ENCODE assay signal across 8 cellular contexts in genomic region chr11:65261591-65262380, GRCh38. TPM values are rescaled to one million over a fixed set of nuclear protein-coding genes. Genes with fewer than 3 reads are reported as not detected.
A peak's percentile ranks its signal among the peaks of the same experiment; 100 is the strongest.
DNase-seq lines count a peak whose midpoint lies in the region; ATAC-seq, FAIRE-seq and TF ChIP-seq lines count a peak whose summit lies in the region.

Gene POLA2, plus strand, starts transcription at chr11:65261962. Its CDS starts 331 bp downstream, at chr11:65262293.

- peak; percentile 92 to 97 for DNase-seq in NCI-H187 (lab: John Stamatoyannopoulos, UW)
- DNase-seq in T-helper 17 cell: peak; percentile 94 to 96 (median 95)
- DNase-seq in amygdala (lab: John Stamatoyannopoulos, UW): peak; percentile 28 to 95 (median 84)
- peak; percentile 98 for DNase-seq in left ventricle myocardium superior
- peak; percentile 95 to 98 for DNase-seq in psoas muscle
- DNase-seq in urothelium cell line (ENCODE audit: low spot score): peak; percentile 99

- no peak for TF ChIP-seq CTCF in psoas muscle (IDR thresholded peaks at IDR 0.05)

- H3K36me3 Mint-ChIP-seq in T-helper 17 cell (ENCODE audit: low read depth): peaks cover 3% of the 10 kb centered on the region

- H3K27ac Mint-ChIP-seq in T-helper 17 cell: peak within 1 kb of the TSS; percentile 94

- H3K4me1 Mint-ChIP-seq in T-helper 17 cell: peaks cover 32% of the 10 kb centered on the region

- H3K27me3 ChIP-seq in psoas muscle (ENCODE audit: insufficient read depth in 3 of 3, low read length in 2 of 3): no peaks in the 10 kb centered on the region

- intact Hi-C loops in left ventricle myocardium superior (cut with micrococcal nuclease): no loop called here
- intact Hi-C loops in psoas muscle (cut with DNase I): no loop called here

- ATAC-seq in GM18498 (IDR thresholded peaks at IDR 0.05; ENCODE audit: unreplicated experiment) (peak; percentile 84), HG02938 (IDR thresholded peaks at IDR 0.05; ENCODE audit: unreplicated experiment) (peak; percentile 84), T-helper 17 cell (peak; percentile 88), left ventricle myocardium superior (peak; percentile 97), psoas muscle (peak; percentile 94 to 98 (median 98))

- H3K4me1 ChIP-seq in psoas muscle: peaks cover 6% of the 10 kb centered on the region

- no peaks in the 10 kb centered on the region for H3K27me3 Mint-ChIP-seq in T-helper 17 cell

- peaks cover 0 to 11% of the 10 kb centered on the region in 2 donors for H3K36me3 ChIP-seq in psoas muscle (ENCODE audit: insufficient read depth in 1 of 2, low read depth in 1 of 2)

- peak; percentile 42 for FAIRE-seq in urothelium cell line (lab: Jason Lieb, UNC)

- 0 to 1% (median 0%) methylated on average over 64 to 66 of the region's 66 CpGs for WGBS in psoas muscle, 3 donors

- no peaks in the 10 kb centered on the region for H3K9me3 ChIP-seq in T-helper 17 cell (ENCODE audit: control insufficient read depth, low read length, poor library complexity, severe bottlenecking)
- H3K9me3 ChIP-seq in psoas muscle: no peaks in the 10 kb centered on the region

- H3K4me3 Mint-ChIP-seq in T-helper 17 cell: peak within 1 kb of the TSS; percentile 94

- H3K27ac ChIP-seq in psoas muscle: peak within 1 kb of the TSS; percentile 84

- peak within 1 kb of the TSS; percentile 80 for H3K4me3 ChIP-seq in psoas muscle

RNA-seq across cellular contexts. Expression of gene POLA2, which starts in this region (rescaled TPM):
- total RNA-seq in T-helper 17 cell (10 to 100 TPM; 13.0 to 15.4 TPM), left ventricle myocardium superior (3.5 TPM), psoas muscle (1 to 10 TPM; 1.7 to 3.4 (median 3.0) TPM)
- 1 to 10 TPM; 2.1 to 5.8 (median 4.3) TPM for polyA plus RNA-seq in psoas muscle

Comparison
In these comparisons a context has a peak if more than half of its experiments do, and no peak if none do; other contexts are left out.
1. Peak in every context shown above with its lines: DNase-seq, ATAC-seq, H3K4me3 ChIP-seq and H3K27ac ChIP-seq.